Comparison of ENCODE assay signal across 1 cellular context in genomic region chr11:62603771-62604170, GRCh38.
TF ChIP-seq lines count a peak whose summit lies in the region.

No MANE protein-coding gene starts in this region.

TF ChIP-seq in IMR-90, 13 proteins besides CTCF, POLR2A, EP300 and RAD21:
- TF ChIP-seq USF2 (IDR thresholded peaks at IDR 0.05; ENCODE audit: low read depth, low read length) (no peak), NFE2L2 (IDR thresholded peaks at IDR 0.05; ENCODE audit: low read depth, low read length) (no peak), MXI1 (IDR thresholded peaks at IDR 0.05; ENCODE audit: borderline replicate concordance, low read depth, low read length) (no peak), MAZ (IDR thresholded peaks at IDR 0.05; ENCODE audit: borderline replicate concordance, low read depth, low read length) (no peak), BHLHE40 (IDR thresholded peaks at IDR 0.05; ENCODE audit: low read depth, low read length) (no peak)
